6 cellular contexts compared by ENCODE assay signal in genomic region chr20:57129303-57129702, GRCh38.
"Had no signal": no experiment of that assay in that cellular context is flagged by ENCODE, and none has a peak within 500 bp of the region (broad histone marks: within the 10 kb centered on the region; RNA-seq: fewer than 3 reads in every experiment).

No MANE protein-coding gene starts in this region.

- FAIRE-seq: K562 had no signal

- H3K4me3 ChIP-seq: K562 had no signal

- H3K4me3 Mint-ChIP-seq: IgD-negative memory B cell had no signal

- H3K36me3 Mint-ChIP-seq: IgD-negative memory B cell had no signal

- H3K27ac Mint-ChIP-seq: IgD-negative memory B cell had no signal

- ATAC-seq: K562 had no signal

- DNase-seq: IMR-90, KBM-7, KG1 had no signal

- H3K27ac ChIP-seq: HL-60 had no signal
